Comparison of ENCODE assay signal across 10 cellular contexts in the genomic region with DNA sequence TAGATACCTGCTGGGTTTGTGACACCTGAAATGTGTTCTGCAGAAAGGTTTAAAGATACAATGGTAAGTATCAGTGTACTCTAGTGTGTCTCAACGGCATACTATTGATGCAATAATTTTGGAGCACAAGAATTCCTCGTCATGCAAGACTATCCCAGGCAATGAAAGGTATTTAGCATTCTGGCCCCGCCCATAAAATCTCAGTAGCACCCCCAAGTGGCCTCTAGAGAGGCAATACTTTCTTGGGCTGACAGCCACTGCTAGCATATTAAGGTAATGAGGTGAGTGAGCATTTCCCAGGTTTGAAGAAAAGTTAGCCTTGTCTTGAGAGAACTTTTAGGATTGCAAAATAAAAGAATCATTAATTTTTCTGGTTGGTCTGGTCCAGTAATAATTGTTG. TPM values are rescaled to one million over a fixed set of nuclear protein-coding genes. Genes with fewer than 3 reads are reported as not detected.
DNase-seq lines count a peak whose midpoint lies in the region; ATAC-seq, FAIRE-seq and TF ChIP-seq lines count a peak whose summit lies in the region.
"Had no signal": no experiment of that assay in that cellular context is flagged by ENCODE, and none has a peak within 500 bp of the region (broad histone marks: within the 10 kb centered on the region; RNA-seq: fewer than 3 reads in every experiment).

No MANE protein-coding gene starts in this region.

- intact Hi-C loops in CD8-positive, alpha-beta T cell (cut with DNase I, micrococcal nuclease), result loop anchor here in 1 of 2 experiments (10.0 kb wide), 1 partner anchor 130 kb away; no protein-coding TSS in a partner anchor

- dilution Hi-C loops in keratinocyte (cut with MboI; ENCODE audit: extremely low pct_ligation_motif_present, low sequenced_read_pairs), result no loop called here

- no peak for DNase-seq in CD8-positive, alpha-beta T cell
- DNase-seq in RPMI7951 (ENCODE audit: low read depth) (peak; percentile 4), keratinocyte (ENCODE audit: low read depth, low spot score) (no peak), HCEC 1CT (no peak), RCC 7860 (ENCODE audit: low spot score) (no peak), putamen (ENCODE audit: low spot score) (no peak), omental fat pad (ENCODE audit: low spot score) (no peak)
- DNase-seq: activated CD4-positive, CD25-positive, alpha-beta regulatory T cell; occipital lobe had no signal

- no peaks in the 10 kb centered on the region for H3K9me3 Mint-ChIP-seq in CD8-positive, alpha-beta T cell

- H3K27ac ChIP-seq in CD8-positive, alpha-beta T cell (ENCODE audit: low read depth, low read length), result no peak overlapping the region
- no peak overlapping the region for H3K27ac ChIP-seq in keratinocyte (ENCODE audit: control insufficient read depth, insufficient read depth, low read length)

- FAIRE-seq in keratinocyte (lab: Jason Lieb, UNC) (no peak), RCC 7860 (lab: Jason Lieb, UNC) (no peak)

- peaks cover 30% of the 10 kb centered on the region for H3K36me3 Mint-ChIP-seq in CD8-positive, alpha-beta T cell

- POLR2A ChIA-PET in CD8-positive, alpha-beta T cell (lab: Charles Lee), result no interaction called here

- CTCF ChIA-PET in CD8-positive, alpha-beta T cell (lab: Charles Lee), result interaction anchor here (0.7 kb wide), 1 partner anchor 129 kb away, joined by 4 read pairs; no protein-coding TSS in a partner anchor

- H3K4me3 ChIP-seq in CD8-positive, alpha-beta T cell (ENCODE audit: low read depth, low read length), result no peak overlapping the region
- H3K4me3 ChIP-seq in keratinocyte (ENCODE audit: control insufficient read depth in 2 of 3, extremely low read depth in 1 of 3, insufficient read depth in 2 of 3, low read depth in 1 of 3, low read length in 3 of 3), result no peak overlapping the region

- TF ChIP-seq CTCF in CD8-positive, alpha-beta T cell (IDR thresholded peaks at IDR 0.05), result no peak
- peak; percentile 26 to 35 (median 28) for TF ChIP-seq CTCF in keratinocyte (optimal IDR thresholded peaks at IDR 0.05 in 1 of 3, IDR thresholded peaks at IDR 0.05 in 1 of 3, conservative IDR thresholded peaks at IDR 0.05 in 1 of 3; ENCODE audit: extremely low read depth in 1 of 3, insufficient read depth in 2 of 3, low read length in 3 of 3)
- TF ChIP-seq CTCF in omental fat pad (IDR thresholded peaks at IDR 0.05), result no peak

- peaks cover 3% of the 10 kb centered on the region for H3K36me3 ChIP-seq in CD8-positive, alpha-beta T cell (ENCODE audit: insufficient read depth, low read length)
- H3K36me3 ChIP-seq in keratinocyte (ENCODE audit: control insufficient read depth in 2 of 2, extremely low read depth in 1 of 2, insufficient read depth in 2 of 2, low read length in 2 of 2), result no peaks in the 10 kb centered on the region

- H4K20me1 ChIP-seq in keratinocyte (ENCODE audit: control insufficient read depth, extremely low read depth, insufficient read depth, low read length), result no peaks in the 10 kb centered on the region

- H3K9ac ChIP-seq in keratinocyte (ENCODE audit: control insufficient read depth, extremely low read depth, insufficient read depth, low read length), result no peak overlapping the region

- no peaks in the 10 kb centered on the region for H3K9me3 ChIP-seq in CD8-positive, alpha-beta T cell (ENCODE audit: low read length)
- no peaks in the 10 kb centered on the region for H3K9me3 ChIP-seq in keratinocyte (ENCODE audit: control insufficient read depth, low read depth, low read length)

- no peaks in the 10 kb centered on the region for H3K79me2 ChIP-seq in keratinocyte (ENCODE audit: control insufficient read depth, insufficient read depth, low read length)

- H2AFZ ChIP-seq in keratinocyte (ENCODE audit: control insufficient read depth, low read length), result no peak overlapping the region

- no peaks in the 10 kb centered on the region for H3K27me3 Mint-ChIP-seq in CD8-positive, alpha-beta T cell (ENCODE audit: low read depth)

- H3K27ac Mint-ChIP-seq in CD8-positive, alpha-beta T cell, result no peak overlapping the region

- H3K4me1 ChIP-seq in CD8-positive, alpha-beta T cell (ENCODE audit: insufficient read depth, low read length), result no peaks in the 10 kb centered on the region
- H3K4me1 ChIP-seq in keratinocyte (ENCODE audit: control insufficient read depth, extremely low read depth, insufficient read depth, low read length), result no peaks in the 10 kb centered on the region

- no peak overlapping the region for H3K4me3 Mint-ChIP-seq in CD8-positive, alpha-beta T cell

- ATAC-seq in CD8-positive, alpha-beta T cell, result peak; percentile 36
- peak; percentile 61 for ATAC-seq in GM18907 (IDR thresholded peaks at IDR 0.05; ENCODE audit: unreplicated experiment)
- no peak for ATAC-seq in omental fat pad (ENCODE audit: low FRiP score)

- no peaks in the 10 kb centered on the region for H3K9me1 ChIP-seq in keratinocyte (ENCODE audit: control insufficient read depth, extremely low read depth, insufficient read depth, low read length)

- no peak overlapping the region for H3K4me2 ChIP-seq in keratinocyte (ENCODE audit: control insufficient read depth, extremely low read depth, insufficient read depth, low read depth, low read length)

- no peaks in the 10 kb centered on the region for H3K27me3 ChIP-seq in CD8-positive, alpha-beta T cell (ENCODE audit: insufficient read depth, low read length)
- no peaks in the 10 kb centered on the region for H3K27me3 ChIP-seq in keratinocyte (ENCODE audit: control insufficient read depth, extremely low read depth, insufficient read depth, low read length)

- peaks cover 2% of the 10 kb centered on the region for H3K4me1 Mint-ChIP-seq in CD8-positive, alpha-beta T cell (ENCODE audit: low read depth)

RNA-seq across cellular contexts. Expression of a gene that starts 24.0 kb away (rescaled TPM):
- 10 to 100 TPM; 21.5 to 25.9 TPM for total RNA-seq in CD8-positive, alpha-beta T cell
- total RNA-seq in RPMI7951 (2014; rRNA removed; shearing (Covaris generic)), result 13.6 and 16.8 TPM in 2 replicates
- 21.2 to 29.3 TPM (median 25.5 TPM) in 3 replicates for polyA plus RNA-seq in keratinocyte
- polyA plus RNA-seq in keratinocyte (2011; ENCODE audit: low read depth), result 6.1 TPM
- polyA plus RNA-seq in keratinocyte (2011; cell fraction: cytosol; rRNA removed), result 14.7 and 26.2 TPM in 2 replicates
- 27.8 and 38.1 TPM in 2 replicates for polyA plus RNA-seq in keratinocyte (2011; cell fraction: nucleus; rRNA removed)
- polyA plus RNA-seq in keratinocyte (2012; ENCODE audit: low replicate concordance), result 13.0 and 20.5 TPM in 2 replicates
- 17.0 to 38.7 TPM (median 24.9 TPM) in 3 replicates for polyA minus RNA-seq in keratinocyte
- polyA minus RNA-seq in keratinocyte (2011; cell fraction: cytosol; rRNA and poly(A)+ RNA removed), result 14.6 TPM
- polyA minus RNA-seq in keratinocyte (2011; cell fraction: nucleus; rRNA and poly(A)+ RNA removed), result 17.5 and 24.2 TPM in 2 replicates
- 10 to 100 TPM; 24.3 to 31.2 (median 27.9) TPM for total RNA-seq in omental fat pad

Comparison
In these comparisons a context has a peak if more than half of its experiments do, and no peak if none do; other contexts are left out.
1. CTCF ChIP-seq: peak in keratinocyte (3 of 3); none in CD8-positive, alpha-beta T cell (single experiment) and omental fat pad (0 of 3).